ENCODE assay signal across 1 cellular context in the genomic region with DNA sequence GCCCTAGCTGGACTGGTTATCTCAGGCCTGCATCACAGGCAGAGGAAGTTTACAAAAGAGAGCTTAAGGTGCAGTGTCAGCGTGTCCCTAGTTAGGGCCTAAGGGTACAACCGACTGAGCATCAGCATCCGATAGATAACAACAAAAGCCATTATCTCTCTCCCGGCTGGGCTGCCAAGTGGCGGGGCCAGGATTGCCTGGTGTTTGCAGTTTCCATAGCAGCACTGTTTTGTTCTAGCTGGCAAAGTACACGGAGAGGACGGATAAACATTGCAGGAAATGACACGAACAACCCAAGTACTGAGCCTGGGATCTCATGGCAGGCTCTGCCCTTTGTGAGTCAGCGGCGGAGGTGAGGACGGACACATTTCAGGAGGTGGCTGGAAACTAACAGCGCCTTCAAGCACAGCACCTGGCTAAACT.
TF ChIP-seq lines count a peak whose summit lies in the region.

No MANE protein-coding gene starts in this region.

TF ChIP-seq in K562, 482 proteins besides CTCF, POLR2A, EP300 and RAD21 (continued from another document and continues in another):
- TF ChIP-seq TSHZ1 (CRISPR knock-in tag; IDR thresholded peaks at IDR 0.05) = no peak
- no peak for TF ChIP-seq ZNF121 (CRISPR knock-in tag; conservative IDR thresholded peaks at IDR 0.05)
- TF ChIP-seq KHSRP (IDR thresholded peaks at IDR 0.05) = peak; percentile 18; the same call in 1 of the 2 replicates
- no peak for TF ChIP-seq SMAD3 (CRISPR knock-in tag; conservative IDR thresholded peaks at IDR 0.05)
- TF ChIP-seq, protein P1, sequence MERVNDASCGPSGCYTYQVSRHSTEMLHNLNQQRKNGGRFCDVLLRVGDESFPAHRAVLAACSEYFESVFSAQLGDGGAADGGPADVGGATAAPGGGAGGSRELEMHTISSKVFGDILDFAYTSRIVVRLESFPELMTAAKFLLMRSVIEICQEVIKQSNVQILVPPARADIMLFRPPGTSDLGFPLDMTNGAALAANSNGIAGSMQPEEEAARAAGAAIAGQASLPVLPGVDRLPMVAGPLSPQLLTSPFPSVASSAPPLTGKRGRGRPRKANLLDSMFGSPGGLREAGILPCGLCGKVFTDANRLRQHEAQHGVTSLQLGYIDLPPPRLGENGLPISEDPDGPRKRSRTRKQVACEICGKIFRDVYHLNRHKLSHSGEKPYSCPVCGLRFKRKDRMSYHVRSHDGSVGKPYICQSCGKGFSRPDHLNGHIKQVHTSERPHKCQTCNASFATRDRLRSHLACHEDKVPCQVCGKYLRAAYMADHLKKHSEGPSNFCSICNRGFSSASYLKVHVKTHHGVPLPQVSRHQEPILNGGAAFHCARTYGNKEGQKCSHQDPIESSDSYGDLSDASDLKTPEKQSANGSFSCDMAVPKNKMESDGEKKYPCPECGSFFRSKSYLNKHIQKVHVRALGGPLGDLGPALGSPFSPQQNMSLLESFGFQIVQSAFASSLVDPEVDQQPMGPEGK (CRISPR knock-in tag; IDR thresholded peaks at IDR 0.05; ENCODE audit: borderline replicate concordance) = no peak
- no peak for TF ChIP-seq ZZZ3 (IDR thresholded peaks at IDR 0.05)
- TF ChIP-seq POU5F1 (IDR thresholded peaks at IDR 0.05; ENCODE audit: borderline replicate concordance, low read depth, low read length, partially characterized antibody) = no peak
- no peak for TF ChIP-seq ZBTB26 (CRISPR knock-in tag; IDR thresholded peaks at IDR 0.05)
- no peak for TF ChIP-seq ZC3H4 (CRISPR knock-in tag; IDR thresholded peaks at IDR 0.05; ENCODE audit: borderline replicate concordance)
- TF ChIP-seq NR1H2 (CRISPR knock-in tag; IDR thresholded peaks at IDR 0.05) = no peak
- no peak for TF ChIP-seq FOXA1 (IDR thresholded peaks at IDR 0.05; ENCODE audit: borderline replicate concordance)
- TF ChIP-seq RFX7 (CRISPR knock-in tag; IDR thresholded peaks at IDR 0.05) = no peak
- TF ChIP-seq XRCC3 (IDR thresholded peaks at IDR 0.05) = no peak
- peak; percentile 89 for TF ChIP-seq ZNF316 (IDR thresholded peaks at IDR 0.05)
- no peak for TF ChIP-seq ZNF76 (CRISPR knock-in tag; IDR thresholded peaks at IDR 0.05; ENCODE audit: borderline replicate concordance)
- TF ChIP-seq PHB2 (IDR thresholded peaks at IDR 0.05; ENCODE audit: low read depth) = peak; percentile 60; the same call in 1 of the 2 replicates
- TF ChIP-seq NEUROD1 (IDR thresholded peaks at IDR 0.05; ENCODE audit: borderline replicate concordance, low read depth, low read length, partially characterized antibody) = peak; percentile 78
- 0 out of 2 replicates have a peak, but pooled peaks have one; percentile 39 for TF ChIP-seq ZNF766 (CRISPR knock-in tag; conservative IDR thresholded peaks at IDR 0.05)
- peak; percentile 44 for TF ChIP-seq JUND (IDR thresholded peaks at IDR 0.05; ENCODE audit: borderline replicate concordance, low read depth, low read length)
- TF ChIP-seq JUND (tag; IDR thresholded peaks at IDR 0.05; ENCODE audit: borderline replicate concordance, low read depth, low read length) = peak; percentile 46; the same call in 1 of the 3 replicates
- TF ChIP-seq CEBPZ (IDR thresholded peaks at IDR 0.05; ENCODE audit: borderline replicate concordance, low read depth, low read length) = no peak
- no peak for TF ChIP-seq ZNF347 (CRISPR knock-in tag; IDR thresholded peaks at IDR 0.05; ENCODE audit: low read depth)
- no peak for TF ChIP-seq ZNF253 (CRISPR knock-in tag; conservative IDR thresholded peaks at IDR 0.05)
- TF ChIP-seq C11orf30 (IDR thresholded peaks at IDR 0.05; ENCODE audit: low read depth) = peak; percentile 81
- peak; percentile 96 for TF ChIP-seq GATA2 (CRISPR knock-in tag; IDR thresholded peaks at IDR 0.05)
- no peak for TF ChIP-seq EHMT2 (IDR thresholded peaks at IDR 0.05)
- no peak for TF ChIP-seq RBM17 (IDR thresholded peaks at IDR 0.05; ENCODE audit: borderline replicate concordance, low read depth, low read length)
- TF ChIP-seq NCOA4 (IDR thresholded peaks at IDR 0.05; ENCODE audit: partially characterized antibody) = no peak
- no peak for TF ChIP-seq EWSR1 (IDR thresholded peaks at IDR 0.05; ENCODE audit: borderline replicate concordance, low read depth, partially characterized antibody)
- TF ChIP-seq MGA (IDR thresholded peaks at IDR 0.05) = no peak
- TF ChIP-seq MEF2D (tag; conservative IDR thresholded peaks at IDR 0.05; ENCODE audit: low read depth) = no peak
- no peak for TF ChIP-seq NFXL1 (CRISPR knock-in tag; IDR thresholded peaks at IDR 0.05)
- no peak for TF ChIP-seq RB1 (IDR thresholded peaks at IDR 0.05; ENCODE audit: low read depth)
- TF ChIP-seq ZNF384 (IDR thresholded peaks at IDR 0.05; ENCODE audit: low read depth, low read length) = no peak
- TF ChIP-seq, protein P2, sequence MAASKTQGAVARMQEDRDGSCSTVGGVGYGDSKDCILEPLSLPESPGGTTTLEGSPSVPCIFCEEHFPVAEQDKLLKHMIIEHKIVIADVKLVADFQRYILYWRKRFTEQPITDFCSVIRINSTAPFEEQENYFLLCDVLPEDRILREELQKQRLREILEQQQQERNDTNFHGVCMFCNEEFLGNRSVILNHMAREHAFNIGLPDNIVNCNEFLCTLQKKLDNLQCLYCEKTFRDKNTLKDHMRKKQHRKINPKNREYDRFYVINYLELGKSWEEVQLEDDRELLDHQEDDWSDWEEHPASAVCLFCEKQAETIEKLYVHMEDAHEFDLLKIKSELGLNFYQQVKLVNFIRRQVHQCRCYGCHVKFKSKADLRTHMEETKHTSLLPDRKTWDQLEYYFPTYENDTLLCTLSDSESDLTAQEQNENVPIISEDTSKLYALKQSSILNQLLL (CRISPR knock-in tag; IDR thresholded peaks at IDR 0.05; ENCODE audit: borderline replicate concordance) = no peak
- TF ChIP-seq SUPT5H (IDR thresholded peaks at IDR 0.05) = no peak
- TF ChIP-seq FOSL1 (tag; conservative IDR thresholded peaks at IDR 0.05) = peak; percentile 76
